ENCODE assay signal across 12 cellular contexts in the genomic region with DNA sequence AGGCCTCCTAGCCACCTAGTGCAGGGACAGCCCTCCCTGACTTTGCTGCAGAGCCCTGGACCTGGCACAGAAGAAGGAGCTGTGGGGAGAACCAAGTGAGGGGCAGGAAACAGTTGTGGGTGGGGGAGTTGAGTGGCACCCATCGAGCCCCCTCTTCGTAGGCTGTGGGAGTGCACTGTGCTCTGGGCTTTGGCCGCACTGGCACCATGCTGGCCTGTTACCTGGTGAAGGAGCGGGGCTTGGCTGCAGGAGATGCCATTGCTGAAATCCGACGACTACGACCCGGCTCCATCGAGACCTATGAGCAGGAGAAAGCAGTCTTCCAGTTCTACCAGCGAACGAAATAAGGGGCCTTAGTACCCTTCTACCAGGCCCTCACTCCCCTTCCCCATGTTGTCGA. TPM values are rescaled to one million over a fixed set of nuclear protein-coding genes. Genes with fewer than 3 reads are reported as not detected.
DNase-seq lines count a peak whose midpoint lies in the region; ATAC-seq and TF ChIP-seq lines count a peak whose summit lies in the region.
"Had no signal": no experiment of that assay in that cellular context is flagged by ENCODE, and none has a peak within 500 bp of the region (broad histone marks: within the 10 kb centered on the region; RNA-seq: fewer than 3 reads in every experiment).

No MANE protein-coding gene starts in this region.

- TF ChIP-seq POLR2A in uterus (IDR thresholded peaks at IDR 0.05), result no peak

- no peaks in the 10 kb centered on the region for H3K9me3 ChIP-seq in right cardiac atrium (ENCODE audit: control insufficient read depth, low read length)
- no peaks in the 10 kb centered on the region for H3K9me3 ChIP-seq in lung (ENCODE audit: control insufficient read depth in 2 of 2, insufficient read depth in 1 of 2, low read length in 1 of 2)
- no peaks in the 10 kb centered on the region for H3K9me3 ChIP-seq in uterus

- H3K27me3 Mint-ChIP-seq in brain, result peaks cover 26% of the 10 kb centered on the region

- no peaks in the 10 kb centered on the region for H3K36me3 Mint-ChIP-seq in brain

- H3K27me3 ChIP-seq in right cardiac atrium (ENCODE audit: control insufficient read depth, insufficient read depth) (no peaks in the 10 kb centered on the region), lung (ENCODE audit: control insufficient read depth, insufficient read depth) (no peaks in the 10 kb centered on the region), uterus (no peaks in the 10 kb centered on the region)

- intact Hi-C loops in right cardiac atrium (cut with DNase I) (loop anchor here in 1 of 4 donors (5.0 kb wide), 1 partner anchor 110 kb away; no protein-coding TSS in a partner anchor), Right ventricle myocardium superior (cut with DNase I) (loop anchor here (5.0 kb wide), 1 partner anchor 110 kb away; no protein-coding TSS in a partner anchor), uterus (cut with DNase I; ENCODE audit: low total_unique reads) (no loop called here)

- no peak for TF ChIP-seq CTCF in brain (conservative IDR thresholded peaks at IDR 0.05)
- TF ChIP-seq CTCF in lung (IDR thresholded peaks at IDR 0.05; ENCODE audit: control extremely low read depth, extremely low read depth), result no peak
- no peak for TF ChIP-seq CTCF in uterus (IDR thresholded peaks at IDR 0.05)

- peaks cover 2% of the 10 kb centered on the region for H3K4me1 ChIP-seq in right cardiac atrium (ENCODE audit: control insufficient read depth, insufficient read depth, low read length)
- H3K4me1 ChIP-seq in lung (ENCODE audit: control insufficient read depth in 2 of 2, insufficient read depth in 2 of 2, low read length in 2 of 2), result peaks cover 0 to 13% of the 10 kb centered on the region in 2 donors
- H3K4me1 ChIP-seq in uterus, result no peaks in the 10 kb centered on the region

- peak overlapping the region; percentile 79 to 84 (median 81) for H3K4me3 Mint-ChIP-seq in brain

- WGBS in right cardiac atrium, result 97% methylated on average over 12 of the region's 12 CpGs
- WGBS in lung, 2 donors, result 94% methylated on average over 12 of the region's 12 CpGs

- H3K4me3 ChIP-seq in right cardiac atrium (ENCODE audit: low read length) (peak overlapping the region; percentile 53), lung (peak overlapping the region; percentile 1), uterus (peak overlapping the region in 1 of 2 donors; percentile 73)

- H3K9me3 Mint-ChIP-seq in brain, result peaks cover 0 to 2% (median 0%) of the 10 kb centered on the region in 5 experiments

- DNase-seq in right cardiac atrium (no peak), Right ventricle myocardium superior (no peak), lung (ENCODE audit: low spot score) (no peak), uterus (no peak), CD1c-positive myeloid dendritic cell (ENCODE audit: extremely low spot score) (no peak), dedifferentiated amniotic fluid mesenchymal stem cell (ENCODE audit: extremely low spot score) (no peak)
- DNase-seq: stimulated activated CD4-positive, alpha-beta T cell treated with anti-CD3 and anti-CD28 coated beads, Interleukin-4, amount 100 ng/mL, for 1 hour had no signal

- ATAC-seq in right cardiac atrium (no peak), Right ventricle myocardium superior (ENCODE audit: poor library complexity) (no peak), lung (ENCODE audit: insufficient read depth, low FRiP score) (no peak), esophagus mucosa (no peak)

- peaks cover 16% of the 10 kb centered on the region for H3K4me1 Mint-ChIP-seq in brain

- H3K36me3 ChIP-seq in lung (ENCODE audit: control insufficient read depth in 2 of 2, insufficient read depth in 2 of 2, low read length in 2 of 2) (no peaks in the 10 kb centered on the region), uterus (no peaks in the 10 kb centered on the region)

- H3K27ac ChIP-seq in right cardiac atrium (ENCODE audit: low read length) (no peak overlapping the region), lung (ENCODE audit: low read depth in 1 of 2, low read length in 1 of 2) (peak overlapping the region in 1 of 2 donors; percentile 37), uterus (peak overlapping the region; percentile 74 to 85)

- H3K27ac Mint-ChIP-seq in brain, result no peak overlapping the region

RNA-seq across cellular contexts. Expression of gene DUSP23, which starts 1.2 kb away (rescaled TPM):
- 10 to 100 TPM; 20.7 to 27.8 (median 23.3) TPM for total RNA-seq in right cardiac atrium
- 43.7 TPM for polyA plus RNA-seq in right cardiac atrium
- 15.5 TPM for total RNA-seq in Right ventricle myocardium superior
- polyA plus RNA-seq in brain (ENCODE audit: insufficient read depth, low read depth, low replicate concordance), result 30.4 TPM
- total RNA-seq in lung, result 10 to 100 TPM; 25.8 to 74.9 TPM
- polyA plus RNA-seq in lung, result 100 to 1,000 TPM; 145 to 244 TPM
- 100 to 1,000 TPM in 1 of 4 donors, 10 to 100 TPM in 3; 15.6 to 121 (median 50.8) TPM for total RNA-seq in uterus
- 62.4 TPM for total RNA-seq in esophagus mucosa

RNA-seq across cellular contexts. Expression of gene FCRL6, which starts 20.2 kb away (rescaled TPM):
- under 1 TPM in 2 of 4 donors, not detected in 2; 0.50 to 0.54 TPM for total RNA-seq in right cardiac atrium
- 0.11 TPM for polyA plus RNA-seq in right cardiac atrium
- 0.32 TPM for total RNA-seq in Right ventricle myocardium superior
- not detected for polyA plus RNA-seq in brain (ENCODE audit: insufficient read depth, low read depth, low replicate concordance)
- total RNA-seq in lung, result under 1 TPM; 0.64 to 0.77 TPM
- under 1 TPM; 0.55 to 0.82 TPM for polyA plus RNA-seq in lung
- total RNA-seq in uterus, result 1 to 10 TPM in 1 of 4 donors, under 1 TPM in 1, not detected in 2; 0.21 to 1.1 TPM
- not detected for total RNA-seq in esophagus mucosa
- total RNA-seq: M059J had no signal
- polyA plus RNA-seq: neural cell had no signal

RNA-seq across cellular contexts. Expression of gene SLAMF8, which starts 44.7 kb away (rescaled TPM):
- 1 to 10 TPM; 1.7 to 4.5 (median 2.3) TPM for total RNA-seq in right cardiac atrium
- polyA plus RNA-seq in right cardiac atrium, result 0.52 TPM
- 1.00 TPM for total RNA-seq in Right ventricle myocardium superior
- 0.97 TPM for polyA plus RNA-seq in brain (ENCODE audit: insufficient read depth, low read depth, low replicate concordance)
- 10 to 100 TPM in 1 of 2 donors, 1 to 10 TPM in 1; 5.2 to 40.7 TPM for total RNA-seq in lung
- 10 to 100 TPM; 16.1 to 67.0 TPM for polyA plus RNA-seq in lung
- 1 to 10 TPM in 2 of 4 donors, under 1 TPM in 1, not detected in 1; 0.28 to 3.2 (median 1.1) TPM for total RNA-seq in uterus
- 0.80 TPM for total RNA-seq in esophagus mucosa
- total RNA-seq: temporal lobe had no signal
- polyA plus RNA-seq: neural cell had no signal
